Comparison of ENCODE assay signal across 24 cellular contexts in genomic region chr13:34805347-34805746, GRCh38.
"Had no signal": no experiment of that assay in that cellular context is flagged by ENCODE, and none has a peak within 500 bp of the region (broad histone marks: within the 10 kb centered on the region; RNA-seq: fewer than 3 reads in every experiment).

No MANE protein-coding gene starts in this region.

- H3K4me2 ChIP-seq: hepatocyte, neural progenitor cell had no signal

- H3K9me3 ChIP-seq: left ventricle myocardium inferior, lower lobe of right lung, prostate gland, right lobe of liver, spleen, thoracic aorta, transverse colon had no signal

- H2AFZ ChIP-seq: hepatocyte, neural progenitor cell, parathyroid adenoma had no signal

- H3K9ac ChIP-seq: neural progenitor cell, parathyroid adenoma had no signal

- H3K36me3 ChIP-seq: left ventricle myocardium inferior, lower lobe of right lung, neural progenitor cell, prostate gland, right lobe of liver, spleen, thoracic aorta, transverse colon had no signal

- DNase-seq: dermis blood vessel endothelial cell; erythroblast; foreskin melanocyte; head of caudate nucleus; kidney; left cardiac atrium; left ventricle myocardium inferior; lower lobe of right lung; midbrain; occipital lobe; retina; right lobe of liver; spleen; stimulated activated CD4-positive, alpha-beta T cell treated with anti-CD3 and anti-CD28 coated beads, Interleukin-2, amount 100 ng/mL, for 24 hours; stimulated activated CD4-positive, alpha-beta T cell treated with anti-CD3 and anti-CD28 coated beads, Interleukin-4, amount 100 ng/mL, for 4 hours; stimulated activated naive B cell treated with anti-CD40 and anti-IgM and Interleukin-4, amounts not matched to agents 10 μg/mL and 1 μg/mL and 100 μg/mL, for 72 hours; stimulated activated naive CD8-positive, alpha-beta T cell treated with anti-CD3 and anti-CD28 coated beads, Interleukin-15, amount 100 ng/mL, for 72 hours; transverse colon had no signal

- H3K27me3 ChIP-seq: hepatocyte, neural progenitor cell, right lobe of liver, spleen, transverse colon had no signal

- H3K27ac ChIP-seq: hepatocyte, left ventricle myocardium inferior, lower lobe of right lung, neural progenitor cell, parathyroid adenoma, prostate gland, right lobe of liver, spleen, thoracic aorta, transverse colon had no signal

- ATAC-seq: left cardiac atrium; lower lobe of right lung; natural killer cell treated with Interleukin-12 subunit alpha and Interleukin-12 subunit beta and Interleukin-15 and Interleukin-18, amount 100 ng/mL, for 72 hours; right lobe of liver; stimulated activated naive B cell treated with anti-CD40 and anti-IgM and Interleukin-4, amounts not matched to agents 10 μg/mL and 1 μg/mL and 100 μg/mL, for 72 hours; stimulated activated naive CD8-positive, alpha-beta T cell treated with anti-CD3 and anti-CD28 coated beads, Interleukin-15, amount 100 ng/mL, for 72 hours had no signal

- H3K4me3 ChIP-seq: hepatocyte, left ventricle myocardium inferior, lower lobe of right lung, neural progenitor cell, prostate gland, right lobe of liver, spleen, thoracic aorta, transverse colon had no signal

- H3K4me1 ChIP-seq: left ventricle myocardium inferior, lower lobe of right lung, neural progenitor cell, parathyroid adenoma, prostate gland, right lobe of liver, spleen, transverse colon had no signal
